Comparison of ENCODE assay signal across 9 cellular contexts in the genomic region with DNA sequence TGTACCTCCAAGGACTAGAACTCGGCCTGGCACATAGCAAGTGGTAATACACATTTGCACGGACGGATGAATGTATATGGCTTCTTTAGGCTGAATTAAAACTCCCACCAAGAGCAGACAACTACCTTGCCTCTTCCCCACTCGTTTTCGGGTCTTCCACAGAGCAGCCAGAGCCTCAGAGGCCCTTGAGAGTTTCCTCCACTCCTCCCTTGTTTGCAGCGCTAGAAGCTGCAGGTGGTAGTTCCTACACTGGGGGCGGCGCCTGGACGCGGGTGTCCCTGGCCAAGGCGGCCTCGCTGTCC. TPM values are rescaled to one million over a fixed set of nuclear protein-coding genes. Genes with fewer than 3 reads are reported as not detected.
DNase-seq lines count a peak whose midpoint lies in the region; ATAC-seq, FAIRE-seq and TF ChIP-seq lines count a peak whose summit lies in the region.
"Had no signal": no experiment of that assay in that cellular context is flagged by ENCODE, and none has a peak within 500 bp of the region (broad histone marks: within the 10 kb centered on the region; RNA-seq: fewer than 3 reads in every experiment).

No MANE protein-coding gene starts in this region.

- H3K27ac ChIP-seq in kidney (ENCODE audit: low read depth in 2 of 2, low read length in 2 of 2): no peak overlapping the region
- H3K27ac ChIP-seq: 22Rv1 had no signal

- H3K9ac ChIP-seq in kidney (ENCODE audit: low read length in 2 of 2): no peak overlapping the region

- TF ChIP-seq CTCF in astrocyte of the spinal cord (IDR thresholded peaks at IDR 0.05; ENCODE audit: low read depth, low read length) (no peak), kidney (IDR thresholded peaks at IDR 0.05; ENCODE audit: borderline replicate concordance, extremely low read depth, insufficient read depth) (no peak)

- no peaks in the 10 kb centered on the region for H3K36me3 ChIP-seq in kidney (ENCODE audit: control insufficient read depth in 1 of 2, insufficient read depth in 2 of 2, low read length in 2 of 2)

- no peak for FAIRE-seq in kidney (lab: Jason Lieb, UNC)

- intact Hi-C loops in kidney (cut with DNase I): no loop called here

- peaks cover 16% of the 10 kb centered on the region for H3K4me1 Mint-ChIP-seq in stimulated activated naive CD8-positive, alpha-beta T cell treated with anti-CD3 and anti-CD28 coated beads, Interleukin-15, amount 100 ng/mL, for 72 hours

- no peaks in the 10 kb centered on the region for H3K4me1 ChIP-seq in kidney (ENCODE audit: control insufficient read depth in 1 of 2, insufficient read depth in 1 of 2, low read depth in 1 of 2, low read length in 2 of 2)

- peaks cover 55% of the 10 kb centered on the region for H3K27me3 Mint-ChIP-seq in stimulated activated naive CD8-positive, alpha-beta T cell treated with anti-CD3 and anti-CD28 coated beads, Interleukin-15, amount 100 ng/mL, for 72 hours

- peak; percentile 36 for ATAC-seq in stimulated activated naive CD8-positive, alpha-beta T cell treated with anti-CD3 and anti-CD28 coated beads, Interleukin-15, amount 100 ng/mL, for 72 hours

- H3K4me3 ChIP-seq in astrocyte of the spinal cord (ENCODE audit: low read depth, low read length) (peak overlapping the region; percentile 81), kidney (ENCODE audit: low read length in 2 of 2) (peak overlapping the region; percentile 36 to 65)

- peak overlapping the region; percentile 53 to 63 for H3K4me3 Mint-ChIP-seq in stimulated activated naive CD8-positive, alpha-beta T cell treated with anti-CD3 and anti-CD28 coated beads, Interleukin-15, amount 100 ng/mL, for 72 hours

- H3K27ac Mint-ChIP-seq in stimulated activated naive CD8-positive, alpha-beta T cell treated with anti-CD3 and anti-CD28 coated beads, Interleukin-15, amount 100 ng/mL, for 72 hours: no peak overlapping the region

- DNase-seq in DMS53 treated with DMSO at 0.1 percent for 48 hours (lab: John Stamatoyannopoulos, UW; ENCODE audit: unreplicated experiment) (peak; percentile 17), DMS53 (lab: John Stamatoyannopoulos, UW) (no peak), astrocyte of the spinal cord (ENCODE audit: low read depth, low spot score) (no peak), kidney (no peak), mucosa of gallbladder (ENCODE audit: low spot score) (no peak), amniotic stem cell (lab: John Stamatoyannopoulos, UW) (no peak)
- no peak for DNase-seq in stimulated activated naive CD8-positive, alpha-beta T cell treated with anti-CD3 and anti-CD28 coated beads, Interleukin-15, amount 100 ng/mL, for 72 hours
- no peak for DNase-seq in stimulated activated CD4-positive, alpha-beta T cell treated with anti-CD3 and anti-CD28 coated beads, Interleukin-4, amount 100 ng/mL, for 4 hours

- in situ Hi-C loops in astrocyte of the spinal cord (cut with HindIII; ENCODE audit: low sequenced_read_pairs): no loop called here

- peaks cover 0 to 6% of the 10 kb centered on the region in 2 donors for H3K9me3 Mint-ChIP-seq in stimulated activated naive CD8-positive, alpha-beta T cell treated with anti-CD3 and anti-CD28 coated beads, Interleukin-15, amount 100 ng/mL, for 72 hours

- H3K9me3 ChIP-seq in kidney (ENCODE audit: control insufficient read depth in 1 of 2, low read length in 2 of 2): no peaks in the 10 kb centered on the region

RNA-seq across cellular contexts. Expression of a gene that starts 10.2 kb away (rescaled TPM):
- total RNA-seq in kidney: 8.3 TPM
- polyA plus RNA-seq in kidney (ENCODE audit: insufficient read depth, low read depth, low replicate concordance): 2.6 TPM
- total RNA-seq in mucosa of gallbladder: 10.1 TPM
